Comparison of ENCODE assay signal across 1 cellular context in the genomic region with DNA sequence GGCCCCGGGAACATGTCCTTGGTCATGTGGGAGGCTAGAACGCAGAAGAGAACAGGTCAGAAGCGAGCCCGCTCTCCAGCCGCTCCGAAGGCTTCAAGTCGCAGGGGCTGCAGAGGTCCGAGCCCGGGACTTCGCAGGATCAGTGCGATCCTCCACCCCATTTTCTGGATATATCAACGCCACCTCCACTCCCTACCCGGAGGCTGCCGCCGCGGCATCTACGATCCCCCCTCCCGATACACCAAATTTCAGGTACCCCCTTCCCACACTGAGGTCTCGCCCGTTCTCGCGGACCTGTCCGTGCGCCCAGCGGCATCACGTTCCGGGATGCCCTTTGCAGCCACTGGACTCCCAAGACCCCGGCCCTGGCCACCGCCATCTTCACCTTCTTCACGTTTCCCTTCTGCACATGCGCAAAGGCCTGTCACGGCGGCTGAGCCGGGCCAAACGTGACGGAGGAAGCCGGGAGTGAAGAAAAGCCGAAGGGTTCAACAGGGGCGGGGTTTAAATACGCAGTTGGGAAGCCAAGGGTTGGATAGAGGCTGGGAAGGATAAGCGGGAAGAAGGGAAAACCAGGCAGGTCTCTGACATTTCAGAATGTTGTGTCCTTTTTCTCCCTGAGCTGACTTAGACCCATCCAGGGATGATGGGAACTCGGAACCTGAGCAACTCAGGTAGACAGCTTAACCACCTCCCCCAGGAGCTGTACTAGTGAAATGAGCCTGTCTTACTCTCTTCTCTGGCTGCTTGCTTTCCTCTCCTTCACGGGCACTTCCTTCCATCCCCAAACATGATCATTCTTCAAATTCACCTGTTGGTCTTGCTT.
A peak's percentile ranks its signal among the peaks of the same experiment; 100 is the strongest.
TF ChIP-seq lines count a peak whose summit lies in the region.

A gene (minus strand): TSS at position 399 of the 826 bp plus-strand sequence. CDS start 20 bp downstream, at position 379.

TF ChIP-seq in HepG2, 621 proteins besides CTCF, POLR2A, EP300 and RAD21 (continued from another document and continues in another):
- TF ChIP-seq, protein P1, sequence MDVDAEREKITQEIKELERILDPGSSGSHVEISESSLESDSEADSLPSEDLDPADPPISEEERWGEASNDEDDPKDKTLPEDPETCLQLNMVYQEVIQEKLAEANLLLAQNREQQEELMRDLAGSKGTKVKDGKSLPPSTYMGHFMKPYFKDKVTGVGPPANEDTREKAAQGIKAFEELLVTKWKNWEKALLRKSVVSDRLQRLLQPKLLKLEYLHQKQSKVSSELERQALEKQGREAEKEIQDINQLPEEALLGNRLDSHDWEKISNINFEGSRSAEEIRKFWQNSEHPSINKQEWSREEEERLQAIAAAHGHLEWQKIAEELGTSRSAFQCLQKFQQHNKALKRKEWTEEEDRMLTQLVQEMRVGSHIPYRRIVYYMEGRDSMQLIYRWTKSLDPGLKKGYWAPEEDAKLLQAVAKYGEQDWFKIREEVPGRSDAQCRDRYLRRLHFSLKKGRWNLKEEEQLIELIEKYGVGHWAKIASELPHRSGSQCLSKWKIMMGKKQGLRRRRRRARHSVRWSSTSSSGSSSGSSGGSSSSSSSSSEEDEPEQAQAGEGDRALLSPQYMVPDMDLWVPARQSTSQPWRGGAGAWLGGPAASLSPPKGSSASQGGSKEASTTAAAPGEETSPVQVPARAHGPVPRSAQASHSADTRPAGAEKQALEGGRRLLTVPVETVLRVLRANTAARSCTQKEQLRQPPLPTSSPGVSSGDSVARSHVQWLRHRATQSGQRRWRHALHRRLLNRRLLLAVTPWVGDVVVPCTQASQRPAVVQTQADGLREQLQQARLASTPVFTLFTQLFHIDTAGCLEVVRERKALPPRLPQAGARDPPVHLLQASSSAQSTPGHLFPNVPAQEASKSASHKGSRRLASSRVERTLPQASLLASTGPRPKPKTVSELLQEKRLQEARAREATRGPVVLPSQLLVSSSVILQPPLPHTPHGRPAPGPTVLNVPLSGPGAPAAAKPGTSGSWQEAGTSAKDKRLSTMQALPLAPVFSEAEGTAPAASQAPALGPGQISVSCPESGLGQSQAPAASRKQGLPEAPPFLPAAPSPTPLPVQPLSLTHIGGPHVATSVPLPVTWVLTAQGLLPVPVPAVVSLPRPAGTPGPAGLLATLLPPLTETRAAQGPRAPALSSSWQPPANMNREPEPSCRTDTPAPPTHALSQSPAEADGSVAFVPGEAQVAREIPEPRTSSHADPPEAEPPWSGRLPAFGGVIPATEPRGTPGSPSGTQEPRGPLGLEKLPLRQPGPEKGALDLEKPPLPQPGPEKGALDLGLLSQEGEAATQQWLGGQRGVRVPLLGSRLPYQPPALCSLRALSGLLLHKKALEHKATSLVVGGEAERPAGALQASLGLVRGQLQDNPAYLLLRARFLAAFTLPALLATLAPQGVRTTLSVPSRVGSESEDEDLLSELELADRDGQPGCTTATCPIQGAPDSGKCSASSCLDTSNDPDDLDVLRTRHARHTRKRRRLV (CRISPR knock-in tag; IDR thresholded peaks at IDR 0.05) = no peak
- TF ChIP-seq KLF13 (CRISPR knock-in tag; IDR thresholded peaks at IDR 0.05) (no peak), ZFAT (CRISPR knock-in tag; conservative IDR thresholded peaks at IDR 0.05) (no peak), KDM3A (CRISPR knock-in tag; IDR thresholded peaks at IDR 0.05; ENCODE audit: low read depth) (no peak; the same call in 1 of the 2 replicates), SAFB2 (CRISPR knock-in tag; IDR thresholded peaks at IDR 0.05; ENCODE audit: borderline replicate concordance, low read depth) (no peak), TSC22D2 (CRISPR knock-in tag; IDR thresholded peaks at IDR 0.05; ENCODE audit: borderline replicate concordance) (no peak), SRSF1 (optimal IDR thresholded peaks at IDR 0.05; ENCODE audit: low read depth, low read length) (peak; percentile 38), KLF12 (CRISPR knock-in tag; IDR thresholded peaks at IDR 0.05; ENCODE audit: borderline replicate concordance) (no peak), ZKSCAN5 (CRISPR knock-in tag; IDR thresholded peaks at IDR 0.05) (no peak), RELA (CRISPR knock-in tag; IDR thresholded peaks at IDR 0.05) (no peak), ZZZ3 (CRISPR knock-in tag; IDR thresholded peaks at IDR 0.05; ENCODE audit: borderline replicate concordance) (no peak; the same call in 1 of the 2 replicates), PAWR (CRISPR knock-in tag; IDR thresholded peaks at IDR 0.05; ENCODE audit: borderline replicate concordance) (no peak), ZNF12 (CRISPR knock-in tag; IDR thresholded peaks at IDR 0.05) (no peak), CEBPG (CRISPR knock-in tag; IDR thresholded peaks at IDR 0.05) (no peak), ZKSCAN8 (CRISPR knock-in tag; IDR thresholded peaks at IDR 0.05; ENCODE audit: borderline replicate concordance) (no peak), ZNF678 (CRISPR knock-in tag; IDR thresholded peaks at IDR 0.05) (no peak), ZNF605 (CRISPR knock-in tag; IDR thresholded peaks at IDR 0.05) (peak; percentile 79), CAMTA2 (CRISPR knock-in tag; IDR thresholded peaks at IDR 0.05; ENCODE audit: borderline replicate concordance) (no peak), NFKB2 (CRISPR knock-in tag; IDR thresholded peaks at IDR 0.05; ENCODE audit: borderline replicate concordance) (peak; percentile 69; the same call in 1 of the 2 replicates)
- TF ChIP-seq, protein P2, sequence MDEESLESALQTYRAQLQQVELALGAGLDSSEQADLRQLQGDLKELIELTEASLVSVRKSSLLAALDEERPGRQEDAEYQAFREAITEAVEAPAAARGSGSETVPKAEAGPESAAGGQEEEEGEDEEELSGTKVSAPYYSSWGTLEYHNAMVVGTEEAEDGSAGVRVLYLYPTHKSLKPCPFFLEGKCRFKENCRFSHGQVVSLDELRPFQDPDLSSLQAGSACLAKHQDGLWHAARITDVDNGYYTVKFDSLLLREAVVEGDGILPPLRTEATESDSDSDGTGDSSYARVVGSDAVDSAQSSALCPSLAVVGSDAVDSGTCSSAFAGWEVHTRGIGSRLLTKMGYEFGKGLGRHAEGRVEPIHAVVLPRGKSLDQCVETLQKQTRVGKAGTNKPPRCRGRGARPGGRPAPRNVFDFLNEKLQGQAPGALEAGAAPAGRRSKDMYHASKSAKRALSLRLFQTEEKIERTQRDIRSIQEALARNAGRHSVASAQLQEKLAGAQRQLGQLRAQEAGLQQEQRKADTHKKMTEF (CRISPR knock-in tag; IDR thresholded peaks at IDR 0.05) = peak; percentile 16; the same call in 1 of the 2 replicates
- TF ChIP-seq, protein P3, sequence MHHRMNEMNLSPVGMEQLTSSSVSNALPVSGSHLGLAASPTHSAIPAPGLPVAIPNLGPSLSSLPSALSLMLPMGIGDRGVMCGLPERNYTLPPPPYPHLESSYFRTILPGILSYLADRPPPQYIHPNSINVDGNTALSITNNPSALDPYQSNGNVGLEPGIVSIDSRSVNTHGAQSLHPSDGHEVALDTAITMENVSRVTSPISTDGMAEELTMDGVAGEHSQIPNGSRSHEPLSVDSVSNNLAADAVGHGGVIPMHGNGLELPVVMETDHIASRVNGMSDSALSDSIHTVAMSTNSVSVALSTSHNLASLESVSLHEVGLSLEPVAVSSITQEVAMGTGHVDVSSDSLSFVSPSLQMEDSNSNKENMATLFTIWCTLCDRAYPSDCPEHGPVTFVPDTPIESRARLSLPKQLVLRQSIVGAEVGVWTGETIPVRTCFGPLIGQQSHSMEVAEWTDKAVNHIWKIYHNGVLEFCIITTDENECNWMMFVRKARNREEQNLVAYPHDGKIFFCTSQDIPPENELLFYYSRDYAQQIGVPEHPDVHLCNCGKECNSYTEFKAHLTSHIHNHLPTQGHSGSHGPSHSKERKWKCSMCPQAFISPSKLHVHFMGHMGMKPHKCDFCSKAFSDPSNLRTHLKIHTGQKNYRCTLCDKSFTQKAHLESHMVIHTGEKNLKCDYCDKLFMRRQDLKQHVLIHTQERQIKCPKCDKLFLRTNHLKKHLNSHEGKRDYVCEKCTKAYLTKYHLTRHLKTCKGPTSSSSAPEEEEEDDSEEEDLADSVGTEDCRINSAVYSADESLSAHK (CRISPR knock-in tag; IDR thresholded peaks at IDR 0.05; ENCODE audit: borderline replicate concordance) = no peak
- TF ChIP-seq, protein P4, sequence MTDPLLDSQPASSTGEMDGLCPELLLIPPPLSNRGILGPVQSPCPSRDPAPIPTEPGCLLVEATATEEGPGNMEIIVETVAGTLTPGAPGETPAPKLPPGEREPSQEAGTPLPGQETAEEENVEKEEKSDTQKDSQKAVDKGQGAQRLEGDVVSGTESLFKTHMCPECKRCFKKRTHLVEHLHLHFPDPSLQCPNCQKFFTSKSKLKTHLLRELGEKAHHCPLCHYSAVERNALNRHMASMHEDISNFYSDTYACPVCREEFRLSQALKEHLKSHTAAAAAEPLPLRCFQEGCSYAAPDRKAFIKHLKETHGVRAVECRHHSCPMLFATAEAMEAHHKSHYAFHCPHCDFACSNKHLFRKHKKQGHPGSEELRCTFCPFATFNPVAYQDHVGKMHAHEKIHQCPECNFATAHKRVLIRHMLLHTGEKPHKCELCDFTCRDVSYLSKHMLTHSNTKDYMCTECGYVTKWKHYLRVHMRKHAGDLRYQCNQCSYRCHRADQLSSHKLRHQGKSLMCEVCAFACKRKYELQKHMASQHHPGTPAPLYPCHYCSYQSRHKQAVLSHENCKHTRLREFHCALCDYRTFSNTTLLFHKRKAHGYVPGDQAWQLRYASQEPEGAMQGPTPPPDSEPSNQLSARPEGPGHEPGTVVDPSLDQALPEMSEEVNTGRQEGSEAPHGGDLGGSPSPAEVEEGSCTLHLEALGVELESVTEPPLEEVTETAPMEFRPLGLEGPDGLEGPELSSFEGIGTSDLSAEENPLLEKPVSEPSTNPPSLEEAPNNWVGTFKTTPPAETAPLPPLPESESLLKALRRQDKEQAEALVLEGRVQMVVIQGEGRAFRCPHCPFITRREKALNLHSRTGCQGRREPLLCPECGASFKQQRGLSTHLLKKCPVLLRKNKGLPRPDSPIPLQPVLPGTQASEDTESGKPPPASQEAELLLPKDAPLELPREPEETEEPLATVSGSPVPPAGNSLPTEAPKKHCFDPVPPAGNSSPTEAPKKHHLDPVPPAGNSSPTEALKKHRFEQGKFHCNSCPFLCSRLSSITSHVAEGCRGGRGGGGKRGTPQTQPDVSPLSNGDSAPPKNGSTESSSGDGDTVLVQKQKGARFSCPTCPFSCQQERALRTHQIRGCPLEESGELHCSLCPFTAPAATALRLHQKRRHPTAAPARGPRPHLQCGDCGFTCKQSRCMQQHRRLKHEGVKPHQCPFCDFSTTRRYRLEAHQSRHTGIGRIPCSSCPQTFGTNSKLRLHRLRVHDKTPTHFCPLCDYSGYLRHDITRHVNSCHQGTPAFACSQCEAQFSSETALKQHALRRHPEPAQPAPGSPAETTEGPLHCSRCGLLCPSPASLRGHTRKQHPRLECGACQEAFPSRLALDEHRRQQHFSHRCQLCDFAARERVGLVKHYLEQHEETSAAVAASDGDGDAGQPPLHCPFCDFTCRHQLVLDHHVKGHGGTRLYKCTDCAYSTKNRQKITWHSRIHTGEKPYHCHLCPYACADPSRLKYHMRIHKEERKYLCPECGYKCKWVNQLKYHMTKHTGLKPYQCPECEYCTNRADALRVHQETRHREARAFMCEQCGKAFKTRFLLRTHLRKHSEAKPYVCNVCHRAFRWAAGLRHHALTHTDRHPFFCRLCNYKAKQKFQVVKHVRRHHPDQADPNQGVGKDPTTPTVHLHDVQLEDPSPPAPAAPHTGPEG (CRISPR knock-in tag; IDR thresholded peaks at IDR 0.05) = no peak
- TF ChIP-seq, protein P5, sequence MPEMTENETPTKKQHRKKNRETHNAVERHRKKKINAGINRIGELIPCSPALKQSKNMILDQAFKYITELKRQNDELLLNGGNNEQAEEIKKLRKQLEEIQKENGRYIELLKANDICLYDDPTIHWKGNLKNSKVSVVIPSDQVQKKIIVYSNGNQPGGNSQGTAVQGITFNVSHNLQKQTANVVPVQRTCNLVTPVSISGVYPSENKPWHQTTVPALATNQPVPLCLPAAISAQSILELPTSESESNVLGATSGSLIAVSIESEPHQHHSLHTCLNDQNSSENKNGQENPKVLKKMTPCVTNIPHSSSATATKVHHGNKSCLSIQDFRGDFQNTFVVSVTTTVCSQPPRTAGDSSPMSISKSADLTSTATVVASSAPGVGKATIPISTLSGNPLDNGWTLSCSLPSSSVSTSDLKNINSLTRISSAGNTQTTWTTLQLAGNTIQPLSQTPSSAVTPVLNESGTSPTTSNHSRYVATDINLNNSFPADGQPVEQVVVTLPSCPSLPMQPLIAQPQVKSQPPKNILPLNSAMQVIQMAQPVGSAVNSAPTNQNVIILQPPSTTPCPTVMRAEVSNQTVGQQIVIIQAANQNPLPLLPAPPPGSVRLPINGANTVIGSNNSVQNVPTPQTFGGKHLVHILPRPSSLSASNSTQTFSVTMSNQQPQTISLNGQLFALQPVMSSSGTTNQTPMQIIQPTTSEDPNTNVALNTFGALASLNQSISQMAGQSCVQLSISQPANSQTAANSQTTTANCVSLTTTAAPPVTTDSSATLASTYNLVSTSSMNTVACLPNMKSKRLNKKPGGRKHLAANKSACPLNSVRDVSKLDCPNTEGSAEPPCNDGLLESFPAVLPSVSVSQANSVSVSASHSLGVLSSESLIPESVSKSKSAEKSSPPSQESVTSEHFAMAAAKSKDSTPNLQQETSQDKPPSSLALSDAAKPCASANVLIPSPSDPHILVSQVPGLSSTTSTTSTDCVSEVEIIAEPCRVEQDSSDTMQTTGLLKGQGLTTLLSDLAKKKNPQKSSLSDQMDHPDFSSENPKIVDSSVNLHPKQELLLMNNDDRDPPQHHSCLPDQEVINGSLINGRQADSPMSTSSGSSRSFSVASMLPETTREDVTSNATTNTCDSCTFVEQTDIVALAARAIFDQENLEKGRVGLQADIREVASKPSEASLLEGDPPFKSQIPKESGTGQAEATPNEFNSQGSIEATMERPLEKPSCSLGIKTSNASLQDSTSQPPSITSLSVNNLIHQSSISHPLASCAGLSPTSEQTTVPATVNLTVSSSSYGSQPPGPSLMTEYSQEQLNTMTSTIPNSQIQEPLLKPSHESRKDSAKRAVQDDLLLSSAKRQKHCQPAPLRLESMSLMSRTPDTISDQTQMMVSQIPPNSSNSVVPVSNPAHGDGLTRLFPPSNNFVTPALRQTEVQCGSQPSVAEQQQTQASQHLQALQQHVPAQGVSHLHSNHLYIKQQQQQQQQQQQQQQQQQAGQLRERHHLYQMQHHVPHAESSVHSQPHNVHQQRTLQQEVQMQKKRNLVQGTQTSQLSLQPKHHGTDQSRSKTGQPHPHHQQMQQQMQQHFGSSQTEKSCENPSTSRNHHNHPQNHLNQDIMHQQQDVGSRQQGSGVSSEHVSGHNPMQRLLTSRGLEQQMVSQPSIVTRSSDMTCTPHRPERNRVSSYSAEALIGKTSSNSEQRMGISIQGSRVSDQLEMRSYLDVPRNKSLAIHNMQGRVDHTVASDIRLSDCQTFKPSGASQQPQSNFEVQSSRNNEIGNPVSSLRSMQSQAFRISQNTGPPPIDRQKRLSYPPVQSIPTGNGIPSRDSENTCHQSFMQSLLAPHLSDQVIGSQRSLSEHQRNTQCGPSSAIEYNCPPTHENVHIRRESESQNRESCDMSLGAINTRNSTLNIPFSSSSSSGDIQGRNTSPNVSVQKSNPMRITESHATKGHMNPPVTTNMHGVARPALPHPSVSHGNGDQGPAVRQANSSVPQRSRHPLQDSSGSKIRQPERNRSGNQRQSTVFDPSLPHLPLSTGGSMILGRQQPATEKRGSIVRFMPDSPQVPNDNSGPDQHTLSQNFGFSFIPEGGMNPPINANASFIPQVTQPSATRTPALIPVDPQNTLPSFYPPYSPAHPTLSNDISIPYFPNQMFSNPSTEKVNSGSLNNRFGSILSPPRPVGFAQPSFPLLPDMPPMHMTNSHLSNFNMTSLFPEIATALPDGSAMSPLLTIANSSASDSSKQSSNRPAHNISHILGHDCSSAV (CRISPR knock-in tag; IDR thresholded peaks at IDR 0.05; ENCODE audit: borderline replicate concordance) = no peak
- TF ChIP-seq, protein P6, sequence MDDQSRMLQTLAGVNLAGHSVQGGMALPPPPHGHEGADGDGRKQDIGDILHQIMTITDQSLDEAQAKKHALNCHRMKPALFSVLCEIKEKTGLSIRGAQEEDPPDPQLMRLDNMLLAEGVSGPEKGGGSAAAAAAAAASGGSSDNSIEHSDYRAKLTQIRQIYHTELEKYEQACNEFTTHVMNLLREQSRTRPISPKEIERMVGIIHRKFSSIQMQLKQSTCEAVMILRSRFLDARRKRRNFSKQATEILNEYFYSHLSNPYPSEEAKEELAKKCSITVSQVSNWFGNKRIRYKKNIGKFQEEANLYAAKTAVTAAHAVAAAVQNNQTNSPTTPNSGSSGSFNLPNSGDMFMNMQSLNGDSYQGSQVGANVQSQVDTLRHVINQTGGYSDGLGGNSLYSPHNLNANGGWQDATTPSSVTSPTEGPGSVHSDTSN (CRISPR knock-in tag; IDR thresholded peaks at IDR 0.05; ENCODE audit: borderline replicate concordance) = no peak
